In the genomic region with DNA sequence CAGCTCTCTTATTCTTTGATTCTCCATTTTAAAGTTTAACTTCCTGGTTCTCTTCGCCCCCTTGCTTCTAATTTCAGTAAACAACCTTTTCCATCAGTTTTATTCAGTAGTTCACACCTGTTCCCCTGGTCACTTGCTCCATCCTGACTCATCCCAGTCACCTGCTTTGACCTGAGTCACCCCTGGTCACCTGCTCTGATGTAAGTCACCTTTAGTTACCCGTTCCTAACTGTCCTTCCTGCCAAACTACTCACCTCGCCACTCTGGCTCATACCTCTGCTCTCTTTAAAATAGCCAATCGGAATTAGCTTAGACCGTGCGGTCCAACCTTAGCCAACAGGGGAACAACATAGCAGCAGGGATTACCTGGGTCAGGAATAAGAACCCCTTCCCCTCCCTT, we compare ENCODE assay signal across 1 cellular context.
TF ChIP-seq lines count a peak whose summit lies in the region.

No MANE protein-coding gene starts in this region.

TF ChIP-seq in liver, 16 proteins besides CTCF, POLR2A, EP300 and RAD21:
- TF ChIP-seq, protein P1, sequence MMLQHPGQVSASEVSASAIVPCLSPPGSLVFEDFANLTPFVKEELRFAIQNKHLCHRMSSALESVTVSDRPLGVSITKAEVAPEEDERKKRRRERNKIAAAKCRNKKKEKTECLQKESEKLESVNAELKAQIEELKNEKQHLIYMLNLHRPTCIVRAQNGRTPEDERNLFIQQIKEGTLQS (IDR thresholded peaks at IDR 0.05): no peak
- peak; percentile 20 to 86 for TF ChIP-seq JUND (IDR thresholded peaks at IDR 0.05)
- peak; percentile 16 for TF ChIP-seq FOXA2 (IDR thresholded peaks at IDR 0.05)
- TF ChIP-seq MAX (IDR thresholded peaks at IDR 0.05): no peak
- TF ChIP-seq HNF4A (conservative IDR thresholded peaks at IDR 0.05): peak in 1 of 2 donors; percentile 16
- TF ChIP-seq EGR1 (IDR thresholded peaks at IDR 0.05; ENCODE audit: low read depth in 2 of 2): no peak
- no peak for TF ChIP-seq GABPA (IDR thresholded peaks at IDR 0.05 in 1 of 2, conservative IDR thresholded peaks at IDR 0.05 in 1 of 2)
- TF ChIP-seq TAF1 (conservative IDR thresholded peaks at IDR 0.05): no peak
- no peak for TF ChIP-seq YY1 (IDR thresholded peaks at IDR 0.05)
- TF ChIP-seq NR2F2 (IDR thresholded peaks at IDR 0.05): no peak
- peak; percentile 78 to 87 for TF ChIP-seq RXRA (IDR thresholded peaks at IDR 0.05)
